13 cellular contexts compared by ENCODE assay signal in the genomic region with DNA sequence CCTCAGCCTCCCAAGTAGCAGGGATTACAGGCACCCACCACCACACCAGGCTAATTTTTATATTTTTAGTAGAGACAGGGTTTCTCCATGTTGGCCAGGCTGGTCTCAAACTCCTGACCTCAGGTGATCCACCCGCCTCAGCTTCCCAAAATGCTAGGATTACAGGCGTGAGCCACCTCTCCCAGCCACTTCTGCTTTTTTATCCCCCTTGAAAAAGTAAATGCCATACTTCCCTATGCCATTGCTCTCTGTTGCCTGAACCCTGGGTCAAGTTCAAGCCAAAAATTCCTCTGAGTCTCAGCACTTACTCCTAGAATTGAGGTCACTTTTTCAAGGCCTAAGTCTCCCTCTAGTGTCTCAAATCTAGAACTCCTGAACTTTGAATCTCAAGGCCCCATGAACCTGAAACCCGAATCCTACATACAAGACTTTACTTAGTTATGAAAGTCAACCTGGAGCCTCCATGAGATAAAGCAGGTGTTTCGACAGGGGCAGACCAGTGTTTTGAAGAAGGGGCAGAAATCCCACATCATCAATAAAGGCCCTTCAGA. TPM values are rescaled to one million over a fixed set of nuclear protein-coding genes. Genes with fewer than 3 reads are reported as not detected.
DNase-seq lines count a peak whose midpoint lies in the region; FAIRE-seq and TF ChIP-seq lines count a peak whose summit lies in the region.
"Had no signal": no experiment of that assay in that cellular context is flagged by ENCODE, and none has a peak within 500 bp of the region (broad histone marks: within the 10 kb centered on the region; RNA-seq: fewer than 3 reads in every experiment).

No MANE protein-coding gene starts in this region.

- no peaks in the 10 kb centered on the region for H3K4me1 ChIP-seq in DOHH2 (ENCODE audit: control insufficient read depth, low read length)
- no peaks in the 10 kb centered on the region for H3K4me1 ChIP-seq in keratinocyte (ENCODE audit: control insufficient read depth, extremely low read depth, insufficient read depth, low read length)
- H3K4me1 ChIP-seq in ovary (ENCODE audit: insufficient read depth), result no peaks in the 10 kb centered on the region

- H3K4me1 Mint-ChIP-seq in activated CD4-positive, alpha-beta T cell treated with anti-CD3 and anti-CD28 coated beads, Interleukin-2, amount 10 ng/mL, durations not matched to agents 7 days and 5 days, result no peaks in the 10 kb centered on the region
- H3K4me1 Mint-ChIP-seq: activated naive CD8-positive, alpha-beta T cell treated with anti-CD3 and anti-CD28 coated beads for 36 hours had no signal

- no peaks in the 10 kb centered on the region for H3K36me3 ChIP-seq in DOHH2 (ENCODE audit: control insufficient read depth, low read length)
- no peaks in the 10 kb centered on the region for H3K36me3 ChIP-seq in keratinocyte (ENCODE audit: control insufficient read depth in 2 of 2, extremely low read depth in 1 of 2, insufficient read depth in 2 of 2, low read length in 2 of 2)
- H3K36me3 ChIP-seq in ovary, result no peaks in the 10 kb centered on the region
- H3K36me3 ChIP-seq: transverse colon had no signal

- no peak overlapping the region for H3K4me3 Mint-ChIP-seq in activated CD4-positive, alpha-beta T cell treated with anti-CD3 and anti-CD28 coated beads, Interleukin-2, amount 10 ng/mL, durations not matched to agents 7 days and 5 days
- H3K4me3 Mint-ChIP-seq: activated naive CD8-positive, alpha-beta T cell treated with anti-CD3 and anti-CD28 coated beads for 36 hours; T-helper 17 cell had no signal

- H3K9me3 ChIP-seq in DOHH2 (ENCODE audit: control insufficient read depth, insufficient read depth, low read length), result no peaks in the 10 kb centered on the region
- H3K9me3 ChIP-seq in keratinocyte (ENCODE audit: control insufficient read depth, low read depth, low read length), result no peaks in the 10 kb centered on the region
- H3K9me3 ChIP-seq in ovary, result no peaks in the 10 kb centered on the region
- H3K9me3 ChIP-seq: transverse colon had no signal

- DNase-seq in KBM-7, result peak; percentile 86
- peak; percentile 70 for DNase-seq in SKM-1 treated with dmso at 0.1 percent for 144 hours (lab: John Stamatoyannopoulos, UW; ENCODE audit: unreplicated experiment)
- no peak for DNase-seq in keratinocyte (ENCODE audit: low read depth, low spot score)
- DNase-seq in NCI-H345 treated with DMSO at 0.1 percent for 48 hours (lab: John Stamatoyannopoulos, UW; ENCODE audit: unreplicated experiment), result no peak
- DNase-seq in NCI-H2029 (lab: John Stamatoyannopoulos, UW), result no peak
- no peak for DNase-seq in activated CD4-positive, alpha-beta T cell treated with anti-CD3 and anti-CD28 coated beads, Interleukin-2, amount 10 ng/mL, durations not matched to agents 7 days and 5 days
- no peak for DNase-seq in ovary
- DNase-seq: activated naive CD8-positive, alpha-beta T cell treated with anti-CD3 and anti-CD28 coated beads for 36 hours; NCI-H1092 treated with DMSO at 0.1 percent for 48 hours; T-helper 17 cell; transverse colon had no signal

- no peak for FAIRE-seq in keratinocyte (lab: Jason Lieb, UNC)

- H3K27ac ChIP-seq in DOHH2 (ENCODE audit: low read depth, low read length) (no peak overlapping the region), keratinocyte (ENCODE audit: control insufficient read depth, insufficient read depth, low read length) (no peak overlapping the region), ovary (no peak overlapping the region)
- H3K27ac ChIP-seq: transverse colon had no signal

- H3K9ac ChIP-seq in keratinocyte (ENCODE audit: control insufficient read depth, extremely low read depth, insufficient read depth, low read length), result no peak overlapping the region

- POLR2A ChIA-PET in activated CD4-positive, alpha-beta T cell treated with anti-CD3 and anti-CD28 coated beads, Interleukin-2, amount 10 ng/mL, durations not matched to agents 7 days and 5 days (lab: Charles Lee), result no interaction called here

- H3K9me3 Mint-ChIP-seq in activated CD4-positive, alpha-beta T cell treated with anti-CD3 and anti-CD28 coated beads, Interleukin-2, amount 10 ng/mL, durations not matched to agents 7 days and 5 days, result no peaks in the 10 kb centered on the region
- H3K9me3 Mint-ChIP-seq: activated naive CD8-positive, alpha-beta T cell treated with anti-CD3 and anti-CD28 coated beads for 36 hours had no signal

- H3K4me2 ChIP-seq in DOHH2 (ENCODE audit: low read length) (no peak overlapping the region), keratinocyte (ENCODE audit: control insufficient read depth, extremely low read depth, insufficient read depth, low read depth, low read length) (no peak overlapping the region)

- intact Hi-C loops in ovary (cut with DNase I), result no loop called here

- no peak for TF ChIP-seq EP300 in ovary (IDR thresholded peaks at IDR 0.05)

- no peak for TF ChIP-seq POLR2A in ovary (IDR thresholded peaks at IDR 0.05)

- H2AFZ ChIP-seq in keratinocyte (ENCODE audit: control insufficient read depth, low read length), result no peak overlapping the region

- no peaks in the 10 kb centered on the region for H4K20me1 ChIP-seq in DOHH2 (ENCODE audit: control insufficient read depth, insufficient read depth, low read depth, low read length)
- no peaks in the 10 kb centered on the region for H4K20me1 ChIP-seq in keratinocyte (ENCODE audit: control insufficient read depth, extremely low read depth, insufficient read depth, low read length)

- H3K27ac Mint-ChIP-seq in activated CD4-positive, alpha-beta T cell treated with anti-CD3 and anti-CD28 coated beads, Interleukin-2, amount 10 ng/mL, durations not matched to agents 7 days and 5 days, result no peak overlapping the region
- H3K27ac Mint-ChIP-seq: activated naive CD8-positive, alpha-beta T cell treated with anti-CD3 and anti-CD28 coated beads for 36 hours; T-helper 17 cell had no signal

- H3K36me3 Mint-ChIP-seq in activated CD4-positive, alpha-beta T cell treated with anti-CD3 and anti-CD28 coated beads, Interleukin-2, amount 10 ng/mL, durations not matched to agents 7 days and 5 days (ENCODE audit: low read depth), result no peaks in the 10 kb centered on the region
- H3K36me3 Mint-ChIP-seq: activated naive CD8-positive, alpha-beta T cell treated with anti-CD3 and anti-CD28 coated beads for 36 hours had no signal

- H3K9me1 ChIP-seq in keratinocyte (ENCODE audit: control insufficient read depth, extremely low read depth, insufficient read depth, low read length), result no peaks in the 10 kb centered on the region

- H3K4me3 ChIP-seq in DOHH2 (ENCODE audit: low read length), result no peak overlapping the region
- no peak overlapping the region for H3K4me3 ChIP-seq in keratinocyte (ENCODE audit: control insufficient read depth in 2 of 3, extremely low read depth in 1 of 3, insufficient read depth in 2 of 3, low read depth in 1 of 3, low read length in 3 of 3)
- H3K4me3 ChIP-seq in ovary, result no peak overlapping the region
- H3K4me3 ChIP-seq: transverse colon had no signal

- TF ChIP-seq CTCF in DOHH2 (IDR thresholded peaks at IDR 0.05; ENCODE audit: low read depth, low read length, poor library complexity, severe bottlenecking) (peak; percentile 33), keratinocyte (optimal IDR thresholded peaks at IDR 0.05 in 1 of 3, IDR thresholded peaks at IDR 0.05 in 1 of 3, conservative IDR thresholded peaks at IDR 0.05 in 1 of 3; ENCODE audit: extremely low read depth in 1 of 3, insufficient read depth in 2 of 3, low read length in 3 of 3) (peak in 2 of 3 experiments; percentile 1 to 45), ovary (IDR thresholded peaks at IDR 0.05) (no peak)

- CTCF ChIA-PET in activated CD4-positive, alpha-beta T cell treated with anti-CD3 and anti-CD28 coated beads, Interleukin-2, amount 10 ng/mL, durations not matched to agents 7 days and 5 days (lab: Charles Lee), result no interaction called here

- no peaks in the 10 kb centered on the region for H3K79me2 ChIP-seq in DOHH2 (ENCODE audit: control insufficient read depth, low read length)
- H3K79me2 ChIP-seq in keratinocyte (ENCODE audit: control insufficient read depth, insufficient read depth, low read length), result no peaks in the 10 kb centered on the region

- dilution Hi-C loops in keratinocyte (cut with MboI; ENCODE audit: extremely low pct_ligation_motif_present, low sequenced_read_pairs), result no loop called here

- WGBS in ovary, 3 donors, result 85 to 89% (median 88%) methylated on average over 4 of the region's 4 CpGs

- no peaks in the 10 kb centered on the region for H3K27me3 Mint-ChIP-seq in activated CD4-positive, alpha-beta T cell treated with anti-CD3 and anti-CD28 coated beads, Interleukin-2, amount 10 ng/mL, durations not matched to agents 7 days and 5 days
- H3K27me3 Mint-ChIP-seq: activated naive CD8-positive, alpha-beta T cell treated with anti-CD3 and anti-CD28 coated beads for 36 hours had no signal

- H3K27me3 ChIP-seq in DOHH2 (ENCODE audit: control insufficient read depth, low read length), result no peaks in the 10 kb centered on the region
- H3K27me3 ChIP-seq in keratinocyte (ENCODE audit: control insufficient read depth, extremely low read depth, insufficient read depth, low read length), result no peaks in the 10 kb centered on the region
- no peaks in the 10 kb centered on the region for H3K27me3 ChIP-seq in ovary
- H3K27me3 ChIP-seq: transverse colon had no signal

- H3F3A ChIP-seq in DOHH2 (ENCODE audit: control insufficient read depth, insufficient read depth), result no peaks in the 10 kb centered on the region

- in situ Hi-C loops in KBM-7 (cut with MboI; ENCODE audit: low pct_unique_long_range_greater_than_20kb, low sequenced_read_pairs), result no loop called here

- H3K9me2 ChIP-seq in DOHH2 (replicated peaks; ENCODE audit: control insufficient read depth, low read length), result no peaks in the 10 kb centered on the region

RNA-seq across cellular contexts. Expression of gene APOBEC1, which starts 1.4 kb away (rescaled TPM):
- polyA plus RNA-seq in keratinocyte (not detected in 3 replicates), ovary (not detected)
- not detected for polyA plus RNA-seq in keratinocyte (2011; ENCODE audit: low read depth)
- polyA plus RNA-seq in keratinocyte (2011; cell fraction: cytosol; rRNA removed), result not detected in 2 replicates
- not detected in 2 replicates for polyA plus RNA-seq in keratinocyte (2011; cell fraction: nucleus; rRNA removed)
- not detected in 2 replicates for polyA plus RNA-seq in keratinocyte (2012; ENCODE audit: low replicate concordance)
- not detected in 3 replicates for polyA minus RNA-seq in keratinocyte
- polyA minus RNA-seq in keratinocyte (2011; cell fraction: cytosol; rRNA and poly(A)+ RNA removed), result not detected
- not detected in 2 replicates for polyA minus RNA-seq in keratinocyte (2011; cell fraction: nucleus; rRNA and poly(A)+ RNA removed)
- total RNA-seq in activated CD4-positive, alpha-beta T cell treated with anti-CD3 and anti-CD28 coated beads, Interleukin-2, amount 10 ng/mL, durations not matched to agents 7 days and 5 days, result not detected
- total RNA-seq in ovary, result not detected
- total RNA-seq: activated naive CD8-positive, alpha-beta T cell treated with anti-CD3 and anti-CD28 coated beads for 36 hours; fibroblast of lung; T-helper 17 cell had no signal
- polyA plus RNA-seq: fibroblast of lung had no signal

RNA-seq across cellular contexts. Expression of gene GDF3, which starts 28.5 kb away (rescaled TPM):
- polyA plus RNA-seq in keratinocyte, result not detected in 3 replicates
- polyA plus RNA-seq in keratinocyte (2011; ENCODE audit: low read depth), result not detected
- not detected in 2 replicates for polyA plus RNA-seq in keratinocyte (2011; cell fraction: cytosol; rRNA removed)
- polyA plus RNA-seq in keratinocyte (2011; cell fraction: nucleus; rRNA removed), result not detected in 2 replicates
- polyA plus RNA-seq in keratinocyte (2012; ENCODE audit: low replicate concordance), result not detected in 2 replicates
- polyA minus RNA-seq in keratinocyte, result not detected in 3 replicates
- polyA minus RNA-seq in keratinocyte (2011; cell fraction: cytosol; rRNA and poly(A)+ RNA removed), result not detected
- polyA minus RNA-seq in keratinocyte (2011; cell fraction: nucleus; rRNA and poly(A)+ RNA removed), result not detected in 2 replicates
- total RNA-seq in activated CD4-positive, alpha-beta T cell treated with anti-CD3 and anti-CD28 coated beads, Interleukin-2, amount 10 ng/mL, durations not matched to agents 7 days and 5 days, result not detected
- total RNA-seq in ovary, result under 1 TPM in 4 of 7 donors, not detected in 3; 0.23 to 0.35 (median 0.24) TPM
- polyA plus RNA-seq in ovary, result 1 to 10 TPM in 1 of 2 donors, under 1 TPM in 1; 0.75 to 1.0 TPM
- total RNA-seq: activated naive CD8-positive, alpha-beta T cell treated with anti-CD3 and anti-CD28 coated beads for 36 hours; fibroblast of lung; T-helper 17 cell; transverse colon had no signal
- polyA plus RNA-seq: fibroblast of lung had no signal

RNA-seq across cellular contexts. Expression of gene DPPA3, which starts 44.1 kb away (rescaled TPM):
- polyA plus RNA-seq in keratinocyte, result not detected in 3 replicates
- polyA plus RNA-seq in keratinocyte (2011; ENCODE audit: low read depth), result not detected
- polyA plus RNA-seq in keratinocyte (2011; cell fraction: cytosol; rRNA removed), result not detected in 2 replicates
- polyA plus RNA-seq in keratinocyte (2011; cell fraction: nucleus; rRNA removed), result not detected in 2 replicates
- polyA plus RNA-seq in keratinocyte (2012; ENCODE audit: low replicate concordance), result not detected in 2 replicates
- polyA minus RNA-seq in keratinocyte, result not detected in 3 replicates
- not detected for polyA minus RNA-seq in keratinocyte (2011; cell fraction: cytosol; rRNA and poly(A)+ RNA removed)
- polyA minus RNA-seq in keratinocyte (2011; cell fraction: nucleus; rRNA and poly(A)+ RNA removed), result not detected in 2 replicates
- not detected for total RNA-seq in activated CD4-positive, alpha-beta T cell treated with anti-CD3 and anti-CD28 coated beads, Interleukin-2, amount 10 ng/mL, durations not matched to agents 7 days and 5 days
- total RNA-seq in ovary, result not detected
- 1 to 10 TPM in 1 of 2 donors, not detected in 1; 1.3 TPM for polyA plus RNA-seq in ovary
- total RNA-seq: activated naive CD8-positive, alpha-beta T cell treated with anti-CD3 and anti-CD28 coated beads for 36 hours; fibroblast of lung; T-helper 17 cell; transverse colon had no signal
- polyA plus RNA-seq: fibroblast of lung had no signal

Comparison
In these comparisons a context has a peak if more than half of its experiments do, and no peak if none do; other contexts are left out.
1. CTCF ChIP-seq: peak in DOHH2 (single experiment) and keratinocyte (2 of 3); none in ovary (0 of 3).
2. DNase-seq: peak in KBM-7 (single experiment) and SKM-1 treated with dmso at 0.1 percent for 144 hours (single experiment); none in keratinocyte (single experiment), NCI-H345 treated with DMSO at 0.1 percent for 48 hours (single experiment), NCI-H2029 (single experiment), activated CD4-positive, alpha-beta T cell treated with anti-CD3 and anti-CD28 coated beads, Interleukin-2, amount 10 ng/mL, durations not matched to agents 7 days and 5 days (single experiment) and ovary (0 of 5).